Comparison of ENCODE assay signal across 14 cellular contexts in the genomic region with DNA sequence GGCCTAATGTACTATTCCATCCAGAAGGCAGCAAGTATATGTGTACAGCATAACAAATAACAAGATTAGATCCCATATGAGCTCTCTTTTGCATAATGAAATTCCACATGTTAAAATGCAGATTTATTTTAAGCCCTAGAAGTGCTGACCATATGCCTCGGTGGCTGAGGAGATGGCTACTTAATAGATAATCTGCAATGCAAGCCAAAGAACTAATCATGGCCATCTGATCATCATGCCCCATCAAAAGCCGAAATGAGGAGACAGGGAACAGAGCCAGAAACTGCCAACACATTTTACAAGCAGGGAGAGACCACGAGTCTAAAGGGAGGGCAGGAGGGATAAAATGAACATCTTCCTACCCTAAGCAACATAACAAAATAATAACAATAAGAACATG.
DNase-seq lines count a peak whose midpoint lies in the region; ATAC-seq and TF ChIP-seq lines count a peak whose summit lies in the region.
"Had no signal": no experiment of that assay in that cellular context is flagged by ENCODE, and none has a peak within 500 bp of the region (broad histone marks: within the 10 kb centered on the region; RNA-seq: fewer than 3 reads in every experiment).

No MANE protein-coding gene starts in this region.

- peak in 1 of 2 experiments; percentile 83; a peak in 2 of 4 replicates for TF ChIP-seq EP300 in SK-N-SH (IDR thresholded peaks at IDR 0.05; ENCODE audit: borderline replicate concordance in 1 of 2, low read depth in 1 of 2, low read length in 1 of 2)

- peaks cover 0 to 18% of the 10 kb centered on the region in 2 experiments; a peak in 2 of 4 replicates for H3K4me1 ChIP-seq in SK-N-SH (ENCODE audit: control insufficient read depth in 1 of 2, insufficient read depth in 2 of 2, low read depth in 1 of 2, low read length in 1 of 2)
- H3K4me1 ChIP-seq: A549 had no signal

- H3K36me3 ChIP-seq in SK-N-SH (replicated peaks in 1 of 2; ENCODE audit: control insufficient read depth in 1 of 2, insufficient read depth in 2 of 2, low read length in 1 of 2), result no peaks in the 10 kb centered on the region

- CTCF ChIA-PET in SK-N-SH (lab: Yijun Ruan, JAX), result interaction anchor here (1.0 to 1.7 kb wide), 2 partner anchors 110 to 143 kb away, joined by 3 to 7 read pairs; no protein-coding TSS in a partner anchor

- TF ChIP-seq CTCF in SK-N-SH (IDR thresholded peaks at IDR 0.05), result no peak

- peak overlapping the region in 1 of 2 experiments; percentile 40; a peak in 2 of 4 replicates for H3K27ac ChIP-seq in SK-N-SH (ENCODE audit: low read depth in 2 of 2, low read length in 1 of 2)
- H3K27ac ChIP-seq: A549, C4-2B had no signal

- no peak overlapping the region for H2AFZ ChIP-seq in SK-N-SH (ENCODE audit: low read depth)

- H3K27me3 ChIP-seq in SK-N-SH (ENCODE audit: insufficient read depth), result no peaks in the 10 kb centered on the region
- H3K27me3 ChIP-seq: BE2C had no signal

- H3K9me2 ChIP-seq in SK-N-SH, result no peaks in the 10 kb centered on the region

- no peaks in the 10 kb centered on the region for H3K9me3 ChIP-seq in SK-N-SH
- H3K9me3 ChIP-seq: A549, BE2C had no signal

- TF ChIP-seq RAD21 in SK-N-SH (IDR thresholded peaks at IDR 0.05; ENCODE audit: low read length), result peak; percentile 24; the same call in 1 of the 2 replicates

- DNase-seq in G401 (ENCODE audit: low spot score) (peak; percentile 87), SK-N-SH (peak; percentile 25), cerebellar nuclear complex (lab: John Stamatoyannopoulos, UW) (peak; percentile 14 to 54), NCI-H1092 (lab: John Stamatoyannopoulos, UW) (no peak), kidney glomerular epithelial cell (lab: John Stamatoyannopoulos, UW) (no peak)
- no peak for DNase-seq in activated naive CD4-positive, alpha-beta T cell treated with anti-CD3 and anti-CD28 coated beads, Interleukin-2, amount 50 U/mL, for 16 hours
- DNase-seq: BE2C; CD4-positive, alpha-beta memory T cell; HCEC 1CT; HFFc6 had no signal

- no peak overlapping the region for H3K9ac ChIP-seq in SK-N-SH

- H4K20me1 ChIP-seq in SK-N-SH (ENCODE audit: insufficient read depth), result no peaks in the 10 kb centered on the region

- H3K4me3 ChIP-seq in SK-N-SH (ENCODE audit: low read depth in 2 of 2, low read length in 1 of 2), result no peak overlapping the region
- H3K4me3 ChIP-seq: A549, GM12878 had no signal

- no peaks in the 10 kb centered on the region for H3F3A ChIP-seq in SK-N-SH (replicated peaks; ENCODE audit: insufficient read depth)

- no peaks in the 10 kb centered on the region for H3K79me2 ChIP-seq in SK-N-SH (ENCODE audit: insufficient read depth)

- ATAC-seq in HG03039 (IDR thresholded peaks at IDR 0.05; ENCODE audit: unreplicated experiment), result no peak
- ATAC-seq: A549, GM12878 had no signal

- WGBS in SK-N-SH (ENCODE audit: low lambda C conversion rate), result 8% methylated on average over 3 of the region's 3 CpGs

- H3K4me2 ChIP-seq in SK-N-SH, result no peak overlapping the region
- H3K4me2 ChIP-seq: A549 had no signal

- in situ Hi-C loops in G401 (cut with HindIII; ENCODE audit: low sequenced_read_pairs), result no loop called here

- POLR2A ChIA-PET in SK-N-SH (lab: Yijun Ruan, JAX), result interaction anchor here (0.6 kb wide), 1 partner anchor 614 kb away, joined by 3 read pairs; no protein-coding TSS in a partner anchor

TF ChIP-seq in SK-N-SH, 30 proteins besides CTCF, POLR2A, EP300 and RAD21:
- TF ChIP-seq POLR2AphosphoS5 (IDR thresholded peaks at IDR 0.05; ENCODE audit: low read depth, low read length), result no peak
- no peak for TF ChIP-seq JUND (IDR thresholded peaks at IDR 0.05)
- TF ChIP-seq SMC3 (IDR thresholded peaks at IDR 0.05; ENCODE audit: low read depth, low read length), result no peak
- TF ChIP-seq RCOR1 (IDR thresholded peaks at IDR 0.05; ENCODE audit: low read length), result peak; percentile 80; the same call in 1 of the 2 replicates
- peak; percentile 41; the same call in 1 of the 2 replicates for TF ChIP-seq MXI1 (IDR thresholded peaks at IDR 0.05; ENCODE audit: low read depth, low read length)
- peak; percentile 85 for TF ChIP-seq GATA2 (CRISPR knock-in tag; IDR thresholded peaks at IDR 0.05)
- TF ChIP-seq NFIC (IDR thresholded peaks at IDR 0.05; ENCODE audit: borderline replicate concordance), result peak; percentile 27; the same call in 1 of the 2 replicates
- TF ChIP-seq CHD2 (IDR thresholded peaks at IDR 0.05; ENCODE audit: low read length, partially characterized antibody), result peak; percentile 68

Comparison
In these comparisons a context has a peak if more than half of its experiments do, and no peak if none do; other contexts are left out.
1. DNase-seq: peak in G401 (single experiment), SK-N-SH (single experiment) and cerebellar nuclear complex (2 of 2); none in activated naive CD4-positive, alpha-beta T cell treated with anti-CD3 and anti-CD28 coated beads, Interleukin-2, amount 50 U/mL, for 16 hours (single experiment), NCI-H1092 (single experiment) and kidney glomerular epithelial cell (single experiment).